In the genomic region with DNA sequence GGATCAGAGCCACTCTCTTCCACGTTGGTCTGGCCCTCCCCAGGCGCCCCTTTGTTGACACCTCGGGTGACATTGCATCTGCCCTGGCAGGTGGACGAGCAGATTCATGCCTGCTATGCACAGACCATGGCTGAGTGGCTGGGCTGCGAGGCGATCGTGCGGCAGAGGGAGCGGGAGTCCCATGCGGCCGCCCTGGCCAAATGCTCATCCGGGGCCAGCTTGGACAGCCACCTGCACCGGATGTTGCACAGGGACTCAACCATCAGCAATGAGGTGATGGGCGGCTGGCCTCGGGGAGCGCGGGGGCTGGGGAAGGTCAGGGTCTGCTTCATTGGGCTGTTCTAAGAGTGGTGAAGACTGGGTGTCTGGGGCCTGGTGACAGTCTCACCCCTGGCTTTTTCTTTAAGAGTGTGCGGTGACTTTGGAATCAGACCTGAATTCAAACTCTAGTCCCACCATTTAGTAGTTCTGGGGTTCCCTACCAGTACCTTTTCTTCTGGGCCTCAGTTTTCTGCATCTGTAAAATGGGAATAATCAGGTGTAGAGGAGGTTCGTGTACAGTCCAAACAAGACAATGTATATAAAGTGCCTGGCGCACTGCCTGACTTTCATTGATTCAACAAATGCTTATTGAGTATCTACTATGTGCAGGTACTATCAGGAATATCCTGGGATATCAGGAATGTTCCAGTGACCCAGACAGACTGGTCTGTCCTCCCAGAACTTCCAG, we compare ENCODE assay signal across 1 cellular context.
TF ChIP-seq lines count a peak whose summit lies in the region.

No MANE protein-coding gene starts in this region.

TF ChIP-seq in liver, 16 proteins besides CTCF, POLR2A, EP300 and RAD21 (continued from another document):
- no peak for TF ChIP-seq ZBTB33 (IDR thresholded peaks at IDR 0.05)
- no peak for TF ChIP-seq HNF4A (conservative IDR thresholded peaks at IDR 0.05)
- no peak for TF ChIP-seq JUND (IDR thresholded peaks at IDR 0.05)
- TF ChIP-seq, protein P1, sequence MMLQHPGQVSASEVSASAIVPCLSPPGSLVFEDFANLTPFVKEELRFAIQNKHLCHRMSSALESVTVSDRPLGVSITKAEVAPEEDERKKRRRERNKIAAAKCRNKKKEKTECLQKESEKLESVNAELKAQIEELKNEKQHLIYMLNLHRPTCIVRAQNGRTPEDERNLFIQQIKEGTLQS (IDR thresholded peaks at IDR 0.05) = no peak
- TF ChIP-seq FOXA2 (IDR thresholded peaks at IDR 0.05) = no peak
- TF ChIP-seq RXRA (IDR thresholded peaks at IDR 0.05) = no peak
- no peak for TF ChIP-seq NR2F2 (IDR thresholded peaks at IDR 0.05)
- no peak for TF ChIP-seq TAF1 (conservative IDR thresholded peaks at IDR 0.05)
- no peak for TF ChIP-seq GABPA (IDR thresholded peaks at IDR 0.05 in 1 of 2, conservative IDR thresholded peaks at IDR 0.05 in 1 of 2)
- no peak for TF ChIP-seq FOXA1 (IDR thresholded peaks at IDR 0.05)
- TF ChIP-seq YY1 (IDR thresholded peaks at IDR 0.05) = no peak
